In genomic region chr5:1209552-1209852, GRCh38 we compare ENCODE assay signal across 2 cellular contexts.
TF ChIP-seq lines count a peak whose summit lies in the region.

No MANE protein-coding gene starts in this region.

TF ChIP-seq in HepG2, 621 proteins besides CTCF, POLR2A, EP300 and RAD21:
- no peak for TF ChIP-seq HDAC6 (IDR thresholded peaks at IDR 0.05; ENCODE audit: low read depth, low read length)
- no peak for TF ChIP-seq ZNF350 (CRISPR knock-in tag; IDR thresholded peaks at IDR 0.05; ENCODE audit: borderline replicate concordance, low read depth)
- TF ChIP-seq ZNF576 (CRISPR knock-in tag; IDR thresholded peaks at IDR 0.05): no peak
- TF ChIP-seq MATR3 (CRISPR knock-in tag; IDR thresholded peaks at IDR 0.05): no peak
- TF ChIP-seq IKZF1 (IDR thresholded peaks at IDR 0.05): 0 out of 2 replicates have a peak, but pooled peaks have one; percentile 58
- no peak for TF ChIP-seq RORA (CRISPR knock-in tag; IDR thresholded peaks at IDR 0.05)
- no peak for TF ChIP-seq ZNF34 (CRISPR knock-in tag; IDR thresholded peaks at IDR 0.05; ENCODE audit: borderline replicate concordance)

TF ChIP-seq in K562, 482 proteins besides CTCF, POLR2A, EP300 and RAD21:
- TF ChIP-seq EHMT2 (IDR thresholded peaks at IDR 0.05): no peak
- TF ChIP-seq ZBTB5 (IDR thresholded peaks at IDR 0.05): no peak
- peak; percentile 67; the same call in 1 of the 2 replicates for TF ChIP-seq HBP1 (CRISPR knock-in tag; IDR thresholded peaks at IDR 0.05)
- peak; percentile 35; the same call in 1 of the 2 replicates for TF ChIP-seq ZNF512 (tag; IDR thresholded peaks at IDR 0.05)
- TF ChIP-seq MLLT1 (IDR thresholded peaks at IDR 0.05): 0 out of 4 replicates have a peak, but pooled peaks of 1 of the 2 experiments have one; percentile 24
- no peak for TF ChIP-seq PRDM10 (IDR thresholded peaks at IDR 0.05; ENCODE audit: partially characterized antibody)
- no peak for TF ChIP-seq SREBF1 (IDR thresholded peaks at IDR 0.05; ENCODE audit: borderline replicate concordance, low read depth, low read length)
- no peak for TF ChIP-seq POLR3A (IDR thresholded peaks at IDR 0.05; ENCODE audit: borderline replicate concordance, extremely low read depth, insufficient read depth, insufficient read length)
- no peak for TF ChIP-seq USF1 (CRISPR knock-in tag; IDR thresholded peaks at IDR 0.05)
- peak; percentile 42; the same call in 1 of the 2 replicates for TF ChIP-seq ELF4 (CRISPR knock-in tag; IDR thresholded peaks at IDR 0.05)
- no peak for TF ChIP-seq FOXP4 (CRISPR knock-in tag; IDR thresholded peaks at IDR 0.05; ENCODE audit: borderline replicate concordance)
- peak; percentile 68 for TF ChIP-seq ZBTB26 (CRISPR knock-in tag; IDR thresholded peaks at IDR 0.05)
- no peak for TF ChIP-seq ZKSCAN1 (IDR thresholded peaks at IDR 0.05; ENCODE audit: low read depth, low read length)
TF ChIP-seq in K562: peak in this region for 5.
